8 cellular contexts compared by ENCODE assay signal in the genomic region with DNA sequence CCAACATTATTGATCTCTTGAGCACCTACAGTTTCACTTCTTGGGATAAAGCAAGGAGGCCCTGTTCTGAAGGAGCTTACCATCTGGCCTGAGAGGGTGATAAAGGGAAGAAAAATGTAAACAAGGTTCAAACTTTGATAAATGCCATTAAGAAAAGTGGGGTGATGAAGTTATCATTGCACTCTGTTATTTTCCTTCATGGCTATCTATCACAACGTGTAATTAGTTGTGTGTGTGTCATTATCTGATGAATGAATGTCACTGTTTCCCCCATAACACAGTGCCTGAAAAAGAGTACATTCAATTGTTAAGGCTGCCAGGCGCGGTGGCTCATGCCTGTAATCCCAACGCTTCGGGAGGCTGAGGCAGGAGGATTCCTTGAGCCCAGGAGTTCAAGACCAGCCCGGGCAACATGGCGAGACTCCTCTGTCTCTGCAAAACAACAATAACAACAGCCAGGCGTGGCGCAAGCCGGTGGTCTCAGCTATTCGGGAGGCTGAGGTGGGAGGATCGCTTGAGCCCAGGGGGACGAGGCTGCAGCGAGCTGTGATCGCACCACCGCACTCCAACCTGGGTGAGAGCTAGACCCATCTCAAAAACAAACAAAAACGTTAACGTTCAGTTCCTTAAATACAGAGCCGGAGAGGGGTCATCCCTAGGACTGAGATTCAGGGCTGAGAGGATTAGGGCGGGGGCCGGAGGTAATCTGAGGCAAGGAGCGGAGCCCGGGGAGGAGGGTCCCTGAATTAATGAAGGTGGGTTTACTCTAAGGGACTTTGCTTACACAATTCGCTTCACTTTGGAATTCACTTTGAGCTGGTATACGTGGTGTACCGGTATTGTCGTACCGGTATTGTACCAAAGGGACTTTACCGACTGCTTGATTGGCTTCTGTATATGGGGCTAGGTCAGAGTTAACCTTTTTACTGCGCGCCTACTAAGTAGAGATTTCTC. TPM values are rescaled to one million over a fixed set of nuclear protein-coding genes. Genes with fewer than 3 reads are reported as not detected.
DNase-seq lines count a peak whose midpoint lies in the region; ATAC-seq and TF ChIP-seq lines count a peak whose summit lies in the region.

No MANE protein-coding gene starts in this region.

- H3K27me3 Mint-ChIP-seq in activated T-cell treated with anti-CD3 and anti-CD28 coated beads, Interleukin-2, amount 50 U/mL, for 4 hours (ENCODE audit: low read depth), result no peaks in the 10 kb centered on the region

- no peak for TF ChIP-seq POLR2A in right lobe of liver (IDR thresholded peaks at IDR 0.05)
- TF ChIP-seq POLR2A in tibial nerve (IDR thresholded peaks at IDR 0.05), result no peak

- TF ChIP-seq EP300 in tibial nerve (IDR thresholded peaks at IDR 0.05), result no peak

- peaks cover 28% of the 10 kb centered on the region for H3K36me3 Mint-ChIP-seq in activated T-cell treated with anti-CD3 and anti-CD28 coated beads, Interleukin-2, amount 50 U/mL, for 4 hours (ENCODE audit: insufficient read depth)

- peaks cover 0 to 30% (median 12%) of the 10 kb centered on the region in 4 donors for H3K36me3 ChIP-seq in right lobe of liver
- H3K36me3 ChIP-seq in tibial nerve, result peaks cover 0 to 39% (median 12%) of the 10 kb centered on the region in 3 donors

- peaks cover 40% of the 10 kb centered on the region for H3K4me1 Mint-ChIP-seq in activated T-cell treated with anti-CD3 and anti-CD28 coated beads, Interleukin-2, amount 50 U/mL, for 4 hours (ENCODE audit: low read depth)

- intact Hi-C loops in right lobe of liver (cut with DNase I), result no loop called here

- H3K4me1 ChIP-seq in right lobe of liver (peaks cover 0 to 11% (median 4%) of the 10 kb centered on the region in 4 donors), tibial nerve (peaks cover 0 to 42% (median 13%) of the 10 kb centered on the region in 4 donors)

- H3K4me3 ChIP-seq in right lobe of liver (peak overlapping the region; percentile 60 to 83 (median 76)), tibial nerve (peak overlapping the region; percentile 61 to 77 (median 72))

- DNase-seq in activated T-cell treated with anti-CD3 and anti-CD28 coated beads, Interleukin-2, amount 50 U/mL, for 4 hours, result no peak
- DNase-seq in activated T-cell treated with anti-CD3 and anti-CD28 coated beads for 4 hours (no peak), right lobe of liver (no peak), tibial nerve (ENCODE audit: low spot score in 2 of 2) (no peak), GM19240 (ENCODE audit: insufficient read length, low spot score) (no peak), mucosa of gallbladder (ENCODE audit: low spot score) (no peak)

- H3K4me3 Mint-ChIP-seq in activated T-cell treated with anti-CD3 and anti-CD28 coated beads, Interleukin-2, amount 50 U/mL, for 4 hours, result peak overlapping the region; percentile 97

- no peaks in the 10 kb centered on the region for H3K9me3 Mint-ChIP-seq in activated T-cell treated with anti-CD3 and anti-CD28 coated beads, Interleukin-2, amount 50 U/mL, for 4 hours

- H3K27me3 ChIP-seq in right lobe of liver (no peaks in the 10 kb centered on the region), tibial nerve (no peaks in the 10 kb centered on the region)

- 48 to 51% (median 48%) methylated on average over 31 of the region's 31 CpGs for WGBS in adipose tissue, 3 donors
- 38% methylated on average over 22 of the region's 31 CpGs for WGBS in right lobe of liver (ENCODE audit: insufficient coverage, low coverage, low lambda C conversion rate, missing lambda C conversion rate)
- WGBS in tibial nerve, 2 donors, result 51 to 54% methylated on average over 31 of the region's 31 CpGs

- ATAC-seq in activated T-cell treated with anti-CD3 and anti-CD28 coated beads, Interleukin-2, amount 50 U/mL, for 4 hours, result no peak
- ATAC-seq in right lobe of liver, result no peak
- no peak for ATAC-seq in GM21723 (IDR thresholded peaks at IDR 0.05; ENCODE audit: unreplicated experiment)

- TF ChIP-seq CTCF in right lobe of liver (IDR thresholded peaks at IDR 0.05) (no peak), tibial nerve (IDR thresholded peaks at IDR 0.05) (no peak)

- H3K9me3 ChIP-seq in right lobe of liver (no peaks in the 10 kb centered on the region), tibial nerve (no peaks in the 10 kb centered on the region)

- H3K27ac ChIP-seq in adipose tissue (ENCODE audit: low read depth, low read length), result peak overlapping the region; percentile 44
- peak overlapping the region; percentile 5 to 56 (median 16) for H3K27ac ChIP-seq in right lobe of liver
- H3K27ac ChIP-seq in tibial nerve, result peak overlapping the region in 3 of 4 donors; percentile 69 to 80 (median 80)

RNA-seq across cellular contexts. Expression of gene NHP2, which starts 0.9 kb away (rescaled TPM):
- total RNA-seq in activated T-cell treated with anti-CD3 and anti-CD28 coated beads, Interleukin-2, amount 50 U/mL, for 4 hours, result 100 to 1,000 TPM; 373 to 417 (median 409) TPM
- 100 to 1,000 TPM; 119 to 208 (median 201) TPM for polyA plus RNA-seq in adipose tissue
- 100 to 1,000 TPM in 2 of 6 experiments, 10 to 100 TPM in 4; 35.5 to 174 (median 43.9) TPM for total RNA-seq in right lobe of liver
- 100 to 1,000 TPM; 139 to 290 (median 159) TPM for total RNA-seq in tibial nerve
- 69.4 TPM for total RNA-seq in mucosa of gallbladder

RNA-seq across cellular contexts. Expression of gene RMND5B, which starts 22.0 kb away (rescaled TPM):
- total RNA-seq in activated T-cell treated with anti-CD3 and anti-CD28 coated beads, Interleukin-2, amount 50 U/mL, for 4 hours, result 10 to 100 TPM; 34.6 to 41.2 (median 35.8) TPM
- 10 to 100 TPM; 19.7 to 35.0 (median 32.9) TPM for polyA plus RNA-seq in adipose tissue
- 10 to 100 TPM; 14.4 to 23.5 (median 20.9) TPM for total RNA-seq in right lobe of liver
- 10 to 100 TPM; 43.1 to 58.8 (median 53.0) TPM for total RNA-seq in tibial nerve
- total RNA-seq in mucosa of gallbladder, result 43.7 TPM

RNA-seq across cellular contexts. Expression of gene GMCL2, which starts 34.4 kb away (rescaled TPM):
- not detected for total RNA-seq in activated T-cell treated with anti-CD3 and anti-CD28 coated beads, Interleukin-2, amount 50 U/mL, for 4 hours
- not detected for polyA plus RNA-seq in adipose tissue
- total RNA-seq in right lobe of liver (not detected), tibial nerve (not detected), mucosa of gallbladder (not detected)

RNA-seq across cellular contexts. Expression of gene N4BP3, which starts 39.4 kb away (rescaled TPM):
- total RNA-seq in activated T-cell treated with anti-CD3 and anti-CD28 coated beads, Interleukin-2, amount 50 U/mL, for 4 hours, result 1 to 10 TPM; 6.4 to 7.8 (median 7.6) TPM
- polyA plus RNA-seq in adipose tissue, result 1 to 10 TPM in 2 of 3 donors, under 1 TPM in 1; 0.58 to 2.6 (median 1.4) TPM
- total RNA-seq in right lobe of liver (under 1 TPM; 0.05 to 0.33 (median 0.06) TPM), tibial nerve (1 to 10 TPM in 1 of 4 donors, under 1 TPM in 3; 0.84 to 1.3 (median 0.94) TPM), mucosa of gallbladder (1.2 TPM)

RNA-seq across cellular contexts. Expression of gene HNRNPAB, which starts 51.6 kb away (rescaled TPM):
- total RNA-seq in activated T-cell treated with anti-CD3 and anti-CD28 coated beads, Interleukin-2, amount 50 U/mL, for 4 hours, result 100 to 1,000 TPM; 646 to 699 (median 679) TPM
- polyA plus RNA-seq in adipose tissue, result 100 to 1,000 TPM in 2 of 3 donors, 10 to 100 TPM in 1; 25.0 to 133 (median 111) TPM
- 10 to 100 TPM; 44.2 to 96.1 (median 73.5) TPM for total RNA-seq in right lobe of liver
- 100 to 1,000 TPM in 3 of 4 donors, 10 to 100 TPM in 1; 92.0 to 135 (median 122) TPM for total RNA-seq in tibial nerve
- total RNA-seq in mucosa of gallbladder, result 110 TPM

Comparison
In these comparisons a context has a peak if more than half of its experiments do, and no peak if none do; other contexts are left out.
1. H3K27ac ChIP-seq: peak in every context shown above with its lines; median percentile 80 in tibial nerve; 44 in adipose tissue; 16 in right lobe of liver.